ENCODE assay signal across 7 cellular contexts in the genomic region with DNA sequence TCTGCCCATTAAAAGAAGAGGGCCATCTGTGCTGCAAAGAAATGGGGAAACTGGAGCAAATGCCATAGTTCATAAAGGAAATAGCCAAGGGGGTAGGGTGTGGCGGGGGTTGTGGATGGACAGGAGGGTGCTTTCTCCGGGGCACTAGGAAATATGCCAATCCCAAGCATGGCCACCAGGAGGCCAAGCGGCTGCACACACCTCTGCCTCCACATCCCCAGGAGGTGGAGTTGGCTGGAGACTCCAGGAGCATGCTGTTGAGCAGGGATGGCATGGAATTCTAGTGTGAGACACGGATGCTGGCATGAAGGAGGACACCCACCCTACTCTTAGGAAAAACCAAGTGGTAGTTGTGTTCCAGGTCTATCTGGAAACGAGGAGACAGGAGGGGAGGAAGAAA. TPM values are rescaled to one million over a fixed set of nuclear protein-coding genes. Genes with fewer than 3 reads are reported as not detected.
DNase-seq lines count a peak whose midpoint lies in the region; ATAC-seq and TF ChIP-seq lines count a peak whose summit lies in the region.

No MANE protein-coding gene starts in this region.

- no peaks in the 10 kb centered on the region for H3K36me3 Mint-ChIP-seq in activated CD8-positive, alpha-beta memory T cell treated with anti-CD3 and anti-CD28 coated beads, Interleukin-2, amount 10 ng/mL, durations not matched to agents 7 days and 5 days

- DNase-seq in GM06990 (ENCODE audit: extremely low read depth, insufficient read length): no peak
- peak; percentile 35 for DNase-seq in LoVo (ENCODE audit: low spot score)
- peak; percentile 46 for DNase-seq in activated CD8-positive, alpha-beta memory T cell treated with anti-CD3 and anti-CD28 coated beads, Interleukin-2, amount 10 ng/mL, durations not matched to agents 7 days and 5 days
- DNase-seq in heart left ventricle: peak in 2 of 5 donors; percentile 40 to 49
- DNase-seq in stimulated activated CD8-positive, alpha-beta memory T cell treated with anti-CD3 and anti-CD28 coated beads, Interleukin-4, amount 100 ng/mL, for 48 hours: peak; percentile 66
- no peak for DNase-seq in MV-4-11 (lab: John Stamatoyannopoulos, UW)

- intact Hi-C loops in heart left ventricle (cut with DNase I): loop anchor here in 1 of 10 donors (2.0 kb wide), 1 partner anchor 25 kb away; the partner anchor contains the start of gene NID2

- H3K4me3 ChIP-seq in GM06990 (replicated peaks; ENCODE audit: low read depth, low read length) (no peak overlapping the region), heart left ventricle (no peak overlapping the region)

- H3K36me3 ChIP-seq in GM06990 (ENCODE audit: control insufficient read depth, insufficient read depth, low read length) (no peaks in the 10 kb centered on the region), heart left ventricle (peaks cover 2 to 43% (median 36%) of the 10 kb centered on the region in 9 donors)

- CTCF ChIA-PET in activated CD8-positive, alpha-beta memory T cell treated with anti-CD3 and anti-CD28 coated beads, Interleukin-2, amount 10 ng/mL, durations not matched to agents 7 days and 5 days (lab: Charles Lee): interaction anchor here (0.6 to 1.9 kb wide), 7 partner anchors 10 to 849 kb away, joined by 3 to 4 read pairs (median 3); no protein-coding TSS in a partner anchor

- H3K9me3 Mint-ChIP-seq in activated CD8-positive, alpha-beta memory T cell treated with anti-CD3 and anti-CD28 coated beads, Interleukin-2, amount 10 ng/mL, durations not matched to agents 7 days and 5 days (ENCODE audit: low read depth): no peaks in the 10 kb centered on the region

- H3K27me3 ChIP-seq in GM06990 (replicated peaks; ENCODE audit: control insufficient read depth, insufficient read depth, low read length) (peaks cover 2% of the 10 kb centered on the region; the same call in 1 of the 2 replicates), heart left ventricle (no peaks in the 10 kb centered on the region)

- no peaks in the 10 kb centered on the region for H3K9me3 ChIP-seq in heart left ventricle

- peaks cover 3% of the 10 kb centered on the region for H3K27me3 Mint-ChIP-seq in activated CD8-positive, alpha-beta memory T cell treated with anti-CD3 and anti-CD28 coated beads, Interleukin-2, amount 10 ng/mL, durations not matched to agents 7 days and 5 days

- WGBS in heart left ventricle, 4 donors: 38 to 60% (median 42%) methylated on average over 5 of the region's 5 CpGs

- no peak for TF ChIP-seq POLR2A in heart left ventricle (IDR thresholded peaks at IDR 0.05)

- H3K4me3 Mint-ChIP-seq in activated CD8-positive, alpha-beta memory T cell treated with anti-CD3 and anti-CD28 coated beads, Interleukin-2, amount 10 ng/mL, durations not matched to agents 7 days and 5 days: no peak overlapping the region

- ATAC-seq in activated CD8-positive, alpha-beta memory T cell treated with anti-CD3 and anti-CD28 coated beads, Interleukin-2, amount 10 ng/mL, durations not matched to agents 7 days and 5 days: peak; percentile 49
- peak in 3 of 4 donors; percentile 43 to 48 (median 44) for ATAC-seq in heart left ventricle
- no peak for ATAC-seq in GM18907 (IDR thresholded peaks at IDR 0.05; ENCODE audit: unreplicated experiment)

- TF ChIP-seq CTCF in GM06990 (IDR thresholded peaks at IDR 0.05; ENCODE audit: insufficient read depth, low read length, poor library complexity, severe bottlenecking) (peak; percentile 70), heart left ventricle (IDR thresholded peaks at IDR 0.05) (peak; percentile 41 to 69 (median 52))

- peak overlapping the region in 4 of 12 donors; percentile 3 to 32 (median 16) for H3K27ac ChIP-seq in heart left ventricle

- H3K27ac Mint-ChIP-seq in activated CD8-positive, alpha-beta memory T cell treated with anti-CD3 and anti-CD28 coated beads, Interleukin-2, amount 10 ng/mL, durations not matched to agents 7 days and 5 days: no peak overlapping the region

- peaks cover 3 to 63% (median 55%) of the 10 kb centered on the region in 12 donors for H3K4me1 ChIP-seq in heart left ventricle

- no peaks in the 10 kb centered on the region for H3K4me1 Mint-ChIP-seq in activated CD8-positive, alpha-beta memory T cell treated with anti-CD3 and anti-CD28 coated beads, Interleukin-2, amount 10 ng/mL, durations not matched to agents 7 days and 5 days

RNA-seq across cellular contexts. Expression of gene NID2, which starts 25.2 kb away (rescaled TPM):
- under 1 TPM; 0.18 to 0.21 TPM for total RNA-seq in activated CD8-positive, alpha-beta memory T cell treated with anti-CD3 and anti-CD28 coated beads, Interleukin-2, amount 10 ng/mL, durations not matched to agents 7 days and 5 days
- 10 to 100 TPM; 32.0 to 77.4 (median 40.9) TPM for total RNA-seq in heart left ventricle
- polyA plus RNA-seq in heart left ventricle: 10 to 100 TPM; 17.3 to 18.8 TPM

RNA-seq across cellular contexts. Expression of gene RTRAF, which starts 54.3 kb away (rescaled TPM):
- total RNA-seq in activated CD8-positive, alpha-beta memory T cell treated with anti-CD3 and anti-CD28 coated beads, Interleukin-2, amount 10 ng/mL, durations not matched to agents 7 days and 5 days: 100 to 1,000 TPM; 147 to 180 TPM
- 100 to 1,000 TPM in 7 of 9 donors, 10 to 100 TPM in 2; 72.9 to 260 (median 193) TPM for total RNA-seq in heart left ventricle
- 100 to 1,000 TPM; 163 to 272 TPM for polyA plus RNA-seq in heart left ventricle

Comparison
In these comparisons a context has a peak if more than half of its experiments do, and no peak if none do; other contexts are left out.
1. DNase-seq: peak in LoVo (single experiment), activated CD8-positive, alpha-beta memory T cell treated with anti-CD3 and anti-CD28 coated beads, Interleukin-2, amount 10 ng/mL, durations not matched to agents 7 days and 5 days (single experiment) and stimulated activated CD8-positive, alpha-beta memory T cell treated with anti-CD3 and anti-CD28 coated beads, Interleukin-4, amount 100 ng/mL, for 48 hours (single experiment); none in GM06990 (single experiment) and MV-4-11 (single experiment).
2. RNA of gene NID2, which starts 25.2 kb away (total RNA-seq): 32.0 to 77.4 TPM in heart left ventricle; 0.18 to 0.21 TPM in activated CD8-positive, alpha-beta memory T cell treated with anti-CD3 and anti-CD28 coated beads, Interleukin-2, amount 10 ng/mL, durations not matched to agents 7 days and 5 days; every median in the first group is over 10 times any median in the second.